ENCODE assay signal across 21 cellular contexts in genomic region chr5:31972558-31972957, GRCh38.
DNase-seq lines count a peak whose midpoint lies in the region; ATAC-seq and TF ChIP-seq lines count a peak whose summit lies in the region.
"Had no signal": no experiment of that assay in that cellular context is flagged by ENCODE, and none has a peak within 500 bp of the region (broad histone marks: within the 10 kb centered on the region; RNA-seq: fewer than 3 reads in every experiment).

No MANE protein-coding gene starts in this region.

- peaks cover 9% of the 10 kb centered on the region for H3K4me1 Mint-ChIP-seq in activated CD4-positive, alpha-beta memory T cell treated with anti-CD3 and anti-CD28 coated beads for 36 hours (ENCODE audit: low read depth)
- peaks cover 6% of the 10 kb centered on the region for H3K4me1 Mint-ChIP-seq in activated CD4-positive, alpha-beta memory T cell treated with anti-CD3 and anti-CD28 coated beads, Interleukin-2, amount 10 ng/mL, durations not matched to agents 7 days and 5 days
- H3K4me1 Mint-ChIP-seq in stimulated activated naive CD8-positive, alpha-beta T cell treated with anti-CD3 and anti-CD28 coated beads, Interleukin-15, amount 100 ng/mL, for 72 hours: peaks cover 10% of the 10 kb centered on the region
- H3K4me1 Mint-ChIP-seq in activated T-helper 17 cell treated with anti-CD3 and anti-CD28 coated beads, Interleukin-2, amount 50 U/mL, for 72 hours: peaks cover 10% of the 10 kb centered on the region
- no peaks in the 10 kb centered on the region for H3K4me1 Mint-ChIP-seq in progenitor cell of endocrine pancreas (ENCODE audit: low read depth)

- no peak overlapping the region for H3K27ac Mint-ChIP-seq in activated CD4-positive, alpha-beta memory T cell treated with anti-CD3 and anti-CD28 coated beads for 36 hours
- H3K27ac Mint-ChIP-seq in activated CD4-positive, alpha-beta memory T cell treated with anti-CD3 and anti-CD28 coated beads, Interleukin-2, amount 10 ng/mL, durations not matched to agents 7 days and 5 days: no peak overlapping the region
- no peak overlapping the region for H3K27ac Mint-ChIP-seq in stimulated activated naive CD8-positive, alpha-beta T cell treated with anti-CD3 and anti-CD28 coated beads, Interleukin-15, amount 100 ng/mL, for 72 hours
- no peak overlapping the region for H3K27ac Mint-ChIP-seq in activated T-helper 17 cell treated with anti-CD3 and anti-CD28 coated beads, Interleukin-2, amount 50 U/mL, for 72 hours
- no peak overlapping the region for H3K27ac Mint-ChIP-seq in progenitor cell of endocrine pancreas
- H3K27ac Mint-ChIP-seq: CD4-positive, CD25-positive, alpha-beta regulatory T cell; IgD-negative memory B cell had no signal

- DNase-seq in activated CD4-positive, alpha-beta memory T cell treated with anti-CD3 and anti-CD28 coated beads for 36 hours: peak; percentile 17
- DNase-seq in activated CD4-positive, alpha-beta memory T cell treated with anti-CD3 and anti-CD28 coated beads, Interleukin-2, amount 10 ng/mL, durations not matched to agents 7 days and 5 days: no peak
- no peak for DNase-seq in stimulated activated naive CD8-positive, alpha-beta T cell treated with anti-CD3 and anti-CD28 coated beads, Interleukin-15, amount 100 ng/mL, for 72 hours
- no peak for DNase-seq in stimulated activated naive CD8-positive, alpha-beta T cell treated with anti-CD3 and anti-CD28 coated beads, Interleukin-15, Interleukin-2, amounts not matched to agents 100 U/mL and 50 U/mL, for 24 hours
- DNase-seq in progenitor cell of endocrine pancreas (ENCODE audit: low spot score, unreplicated experiment): no peak
- DNase-seq: GOT3; HCEC 1CT; MM.1S; NCI-H1694; NCI-H2029 treated with DMSO at 0.1 percent for 48 hours; NCI-H446 treated with DMSO at 0.1 percent for 48 hours; NCI-H526; NCI-H82; NK-92 treated with Interleukin-12 subunit alpha and Interleukin-12 subunit beta, amount 100 ng/mL, for 24 hours; PC-9; SJCRH30 had no signal

- CTCF ChIA-PET in activated CD4-positive, alpha-beta memory T cell treated with anti-CD3 and anti-CD28 coated beads for 36 hours (lab: Charles Lee): interaction anchor here (0.5 kb wide), 1 partner anchor 166 kb away, joined by 4 read pairs; no protein-coding TSS in a partner anchor
- CTCF ChIA-PET in activated CD4-positive, alpha-beta memory T cell treated with anti-CD3 and anti-CD28 coated beads, Interleukin-2, amount 10 ng/mL, durations not matched to agents 7 days and 5 days (lab: Charles Lee): no interaction called here

- POLR2A ChIA-PET in activated CD4-positive, alpha-beta memory T cell treated with anti-CD3 and anti-CD28 coated beads for 36 hours (lab: Charles Lee): no interaction called here
- POLR2A ChIA-PET in activated CD4-positive, alpha-beta memory T cell treated with anti-CD3 and anti-CD28 coated beads, Interleukin-2, amount 10 ng/mL, durations not matched to agents 7 days and 5 days (lab: Charles Lee): no interaction called here

- no peak for TF ChIP-seq CTCF in progenitor cell of endocrine pancreas (IDR thresholded peaks at IDR 0.05; ENCODE audit: unreplicated experiment)

- no peaks in the 10 kb centered on the region for H3K27me3 Mint-ChIP-seq in activated CD4-positive, alpha-beta memory T cell treated with anti-CD3 and anti-CD28 coated beads for 36 hours
- no peaks in the 10 kb centered on the region for H3K27me3 Mint-ChIP-seq in activated CD4-positive, alpha-beta memory T cell treated with anti-CD3 and anti-CD28 coated beads, Interleukin-2, amount 10 ng/mL, durations not matched to agents 7 days and 5 days
- no peaks in the 10 kb centered on the region for H3K27me3 Mint-ChIP-seq in stimulated activated naive CD8-positive, alpha-beta T cell treated with anti-CD3 and anti-CD28 coated beads, Interleukin-15, amount 100 ng/mL, for 72 hours
- H3K27me3 Mint-ChIP-seq in activated T-helper 17 cell treated with anti-CD3 and anti-CD28 coated beads, Interleukin-2, amount 50 U/mL, for 72 hours: no peaks in the 10 kb centered on the region
- no peaks in the 10 kb centered on the region for H3K27me3 Mint-ChIP-seq in progenitor cell of endocrine pancreas
- H3K27me3 Mint-ChIP-seq: CD4-positive, CD25-positive, alpha-beta regulatory T cell; IgD-negative memory B cell had no signal

- peak; percentile 42 for ATAC-seq in stimulated activated naive CD8-positive, alpha-beta T cell treated with anti-CD3 and anti-CD28 coated beads, Interleukin-15, amount 100 ng/mL, for 72 hours
- ATAC-seq in stimulated activated naive CD8-positive, alpha-beta T cell treated with anti-CD3 and anti-CD28 coated beads, Interleukin-15, Interleukin-2, amounts not matched to agents 100 U/mL and 50 U/mL, for 24 hours: no peak
- ATAC-seq in activated T-helper 17 cell treated with anti-CD3 and anti-CD28 coated beads, Interleukin-2, amount 50 U/mL, for 72 hours (replicated peaks): peak; percentile 75
- no peak for ATAC-seq in GM21381 (IDR thresholded peaks at IDR 0.05; ENCODE audit: unreplicated experiment)
- ATAC-seq: Right ventricle myocardium inferior had no signal

- intact Hi-C loops in activated CD4-positive, alpha-beta memory T cell treated with anti-CD3 and anti-CD28 coated beads for 36 hours (cut with micrococcal nuclease): loop anchor here (5.0 kb wide), 1 partner anchor 60 kb away; no protein-coding TSS in a partner anchor

- H3K4me3 Mint-ChIP-seq in activated CD4-positive, alpha-beta memory T cell treated with anti-CD3 and anti-CD28 coated beads for 36 hours: no peak overlapping the region
- no peak overlapping the region for H3K4me3 Mint-ChIP-seq in activated CD4-positive, alpha-beta memory T cell treated with anti-CD3 and anti-CD28 coated beads, Interleukin-2, amount 10 ng/mL, durations not matched to agents 7 days and 5 days
- no peak overlapping the region for H3K4me3 Mint-ChIP-seq in stimulated activated naive CD8-positive, alpha-beta T cell treated with anti-CD3 and anti-CD28 coated beads, Interleukin-15, amount 100 ng/mL, for 72 hours
- peak overlapping the region; percentile 7 for H3K4me3 Mint-ChIP-seq in activated T-helper 17 cell treated with anti-CD3 and anti-CD28 coated beads, Interleukin-2, amount 50 U/mL, for 72 hours
- no peak overlapping the region for H3K4me3 Mint-ChIP-seq in progenitor cell of endocrine pancreas (ENCODE audit: low read depth)

- no peaks in the 10 kb centered on the region for H3K36me3 Mint-ChIP-seq in activated CD4-positive, alpha-beta memory T cell treated with anti-CD3 and anti-CD28 coated beads for 36 hours
- no peaks in the 10 kb centered on the region for H3K36me3 Mint-ChIP-seq in activated CD4-positive, alpha-beta memory T cell treated with anti-CD3 and anti-CD28 coated beads, Interleukin-2, amount 10 ng/mL, durations not matched to agents 7 days and 5 days (ENCODE audit: low read depth)
- H3K36me3 Mint-ChIP-seq in activated T-helper 17 cell treated with anti-CD3 and anti-CD28 coated beads, Interleukin-2, amount 50 U/mL, for 72 hours (ENCODE audit: low read depth): no peaks in the 10 kb centered on the region
- no peaks in the 10 kb centered on the region for H3K36me3 Mint-ChIP-seq in progenitor cell of endocrine pancreas (ENCODE audit: insufficient read depth)
- H3K36me3 Mint-ChIP-seq: CD4-positive, CD25-positive, alpha-beta regulatory T cell had no signal

- H3K9me3 Mint-ChIP-seq in activated CD4-positive, alpha-beta memory T cell treated with anti-CD3 and anti-CD28 coated beads for 36 hours: peaks cover 7% of the 10 kb centered on the region
- H3K9me3 Mint-ChIP-seq in activated CD4-positive, alpha-beta memory T cell treated with anti-CD3 and anti-CD28 coated beads, Interleukin-2, amount 10 ng/mL, durations not matched to agents 7 days and 5 days: no peaks in the 10 kb centered on the region
- no peaks in the 10 kb centered on the region for H3K9me3 Mint-ChIP-seq in stimulated activated naive CD8-positive, alpha-beta T cell treated with anti-CD3 and anti-CD28 coated beads, Interleukin-15, amount 100 ng/mL, for 72 hours
- peaks cover 3% of the 10 kb centered on the region for H3K9me3 Mint-ChIP-seq in activated T-helper 17 cell treated with anti-CD3 and anti-CD28 coated beads, Interleukin-2, amount 50 U/mL, for 72 hours
- no peaks in the 10 kb centered on the region for H3K9me3 Mint-ChIP-seq in progenitor cell of endocrine pancreas (ENCODE audit: low read depth)

Comparison
In these comparisons a context has a peak if more than half of its experiments do, and no peak if none do; other contexts are left out.
1. ATAC-seq: peak in stimulated activated naive CD8-positive, alpha-beta T cell treated with anti-CD3 and anti-CD28 coated beads, Interleukin-15, amount 100 ng/mL, for 72 hours (single experiment) and activated T-helper 17 cell treated with anti-CD3 and anti-CD28 coated beads, Interleukin-2, amount 50 U/mL, for 72 hours (single experiment); none in stimulated activated naive CD8-positive, alpha-beta T cell treated with anti-CD3 and anti-CD28 coated beads, Interleukin-15, Interleukin-2, amounts not matched to agents 100 U/mL and 50 U/mL, for 24 hours (single experiment) and GM21381 (single experiment).